ENCODE assay signal across 20 cellular contexts in genomic region chr12:10283028-10283427, GRCh38. TPM values are rescaled to one million over a fixed set of nuclear protein-coding genes. Genes with fewer than 3 reads are reported as not detected.
DNase-seq lines count a peak whose midpoint lies in the region; ATAC-seq and TF ChIP-seq lines count a peak whose summit lies in the region.
"Had no signal": no experiment of that assay in that cellular context is flagged by ENCODE, and none has a peak within 500 bp of the region (broad histone marks: within the 10 kb centered on the region; RNA-seq: fewer than 3 reads in every experiment).

No MANE protein-coding gene starts in this region.

- no peaks in the 10 kb centered on the region for H3K79me2 ChIP-seq in GM23248 (ENCODE audit: insufficient read depth)
- H3K79me2 ChIP-seq in PC-9 (ENCODE audit: low read depth): no peaks in the 10 kb centered on the region

- no peaks in the 10 kb centered on the region for H3K36me3 ChIP-seq in GM23248 (ENCODE audit: low read depth)
- H3K36me3 ChIP-seq in PC-9 (ENCODE audit: low read depth): no peaks in the 10 kb centered on the region
- H3K36me3 ChIP-seq: neutrophil, tibial nerve had no signal

- no peak overlapping the region for H2AFZ ChIP-seq in GM23248
- H2AFZ ChIP-seq in PC-9: peak overlapping the region; percentile 31; the same call in 1 of the 2 replicates

- BruUV-seq in PC-9 (replicated peaks; lab: Mats Ljungman, UMichigan) (no TSS peak), Calu3 (replicated peaks; lab: Mats Ljungman, UMichigan) (no TSS peak)

- peaks cover 6% of the 10 kb centered on the region for H3K36me3 Mint-ChIP-seq in natural killer cell treated with Interleukin-12 subunit alpha and Interleukin-12 subunit beta and Interleukin-15 and Interleukin-18, amount 100 ng/mL, for 72 hours
- H3K36me3 Mint-ChIP-seq in Calu3 (ENCODE audit: insufficient read depth, unreplicated experiment): no peaks in the 10 kb centered on the region
- H3K36me3 Mint-ChIP-seq: CD4-positive, alpha-beta memory T cell had no signal

- H3K4me3 ChIP-seq in GM23248 (no peak overlapping the region), PC-9 (no peak overlapping the region)
- H3K4me3 ChIP-seq: tibial nerve had no signal

- no peaks in the 10 kb centered on the region for H3F3A ChIP-seq in GM23248 (ENCODE audit: insufficient read depth)
- H3F3A ChIP-seq in PC-9 (ENCODE audit: insufficient read depth, low read depth): no peaks in the 10 kb centered on the region

- intact Hi-C loops in PC-9 (cut with micrococcal nuclease; ENCODE audit: unreplicated experiment): no loop called here
- intact Hi-C loops in Calu3 (cut with micrococcal nuclease; ENCODE audit: unreplicated experiment): no loop called here

- H3K9me3 Mint-ChIP-seq in natural killer cell treated with Interleukin-12 subunit alpha and Interleukin-12 subunit beta and Interleukin-15 and Interleukin-18, amount 100 ng/mL, for 72 hours: peaks cover 8% of the 10 kb centered on the region
- peaks cover 2% of the 10 kb centered on the region for H3K9me3 Mint-ChIP-seq in Calu3 (ENCODE audit: low read depth, unreplicated experiment)
- H3K9me3 Mint-ChIP-seq: activated CD8-positive, alpha-beta T cell treated with anti-CD3 and anti-CD28 coated beads for 36 hours; activated T-cell treated with anti-CD3 and anti-CD28 coated beads, Interleukin-2, amount 50 U/mL, for 24 hours had no signal

- peak overlapping the region; percentile 59 for H3K4me3 Mint-ChIP-seq in natural killer cell treated with Interleukin-12 subunit alpha and Interleukin-12 subunit beta and Interleukin-15 and Interleukin-18, amount 100 ng/mL, for 72 hours
- no peak overlapping the region for H3K4me3 Mint-ChIP-seq in Calu3 (ENCODE audit: low read depth, unreplicated experiment)
- H3K4me3 Mint-ChIP-seq: activated CD8-positive, alpha-beta T cell treated with anti-CD3 and anti-CD28 coated beads for 36 hours; activated T-cell treated with anti-CD3 and anti-CD28 coated beads, Interleukin-2, amount 50 U/mL, for 24 hours; CD4-positive, alpha-beta memory T cell had no signal

- no peak overlapping the region for H3K9ac ChIP-seq in GM23248

- H3K27ac ChIP-seq in GM23248 (no peak overlapping the region), PC-9 (no peak overlapping the region)
- H3K27ac ChIP-seq: epithelial cell of prostate, neutrophil, tibial nerve had no signal

- DNase-seq in GM23248 (peak; percentile 8), NCI-H1105 (lab: John Stamatoyannopoulos, UW) (peak; percentile 86), PC-9 (no peak), Calu3 (no peak)
- DNase-seq in natural killer cell treated with Interleukin-12 subunit alpha and Interleukin-12 subunit beta and Interleukin-15 and Interleukin-18, amount 100 ng/mL, for 72 hours (ENCODE audit: low spot score): no peak
- DNase-seq: activated CD8-positive, alpha-beta T cell treated with anti-CD3 and anti-CD28 coated beads for 36 hours; activated naive CD4-positive, alpha-beta T cell; activated T-cell treated with anti-CD3 and anti-CD28 coated beads, Interleukin-2, amount 50 U/mL, for 24 hours; CD4-positive, alpha-beta memory T cell; NCI-H1694; NCI-H526; PC-3; small intestine; stimulated activated naive CD8-positive, alpha-beta T cell treated with anti-CD3 and anti-CD28 coated beads, Interleukin-15, Interleukin-2, amounts not matched to agents 100 U/mL and 50 U/mL, for 24 hours had no signal

- no peak for TF ChIP-seq CTCF in PC-9 (conservative IDR thresholded peaks at IDR 0.05)
- no peak for TF ChIP-seq CTCF in Calu3 (IDR thresholded peaks at IDR 0.05; ENCODE audit: unreplicated experiment)

- in situ Hi-C loops in GM23248 (cut with MboI): no loop called here

- peaks cover 45 to 59% of the 10 kb centered on the region in 2 donors for H3K4me1 Mint-ChIP-seq in natural killer cell treated with Interleukin-12 subunit alpha and Interleukin-12 subunit beta and Interleukin-15 and Interleukin-18, amount 100 ng/mL, for 72 hours (ENCODE audit: low read depth in 2 of 2)
- H3K4me1 Mint-ChIP-seq in Calu3 (ENCODE audit: low read depth, unreplicated experiment): no peaks in the 10 kb centered on the region

- no peaks in the 10 kb centered on the region for H3K4me1 ChIP-seq in GM23248 (ENCODE audit: insufficient read depth)
- no peaks in the 10 kb centered on the region for H3K4me1 ChIP-seq in PC-9 (replicated peaks; ENCODE audit: insufficient read depth)
- H3K4me1 ChIP-seq: tibial nerve had no signal

- H3K27ac Mint-ChIP-seq in natural killer cell treated with Interleukin-12 subunit alpha and Interleukin-12 subunit beta and Interleukin-15 and Interleukin-18, amount 100 ng/mL, for 72 hours: peak overlapping the region; percentile 19 to 57
- no peak overlapping the region for H3K27ac Mint-ChIP-seq in Calu3 (ENCODE audit: unreplicated experiment)
- H3K27ac Mint-ChIP-seq: activated CD8-positive, alpha-beta T cell treated with anti-CD3 and anti-CD28 coated beads for 36 hours; activated T-cell treated with anti-CD3 and anti-CD28 coated beads, Interleukin-2, amount 50 U/mL, for 24 hours; CD4-positive, alpha-beta memory T cell had no signal

- H3K4me2 ChIP-seq in GM23248 (ENCODE audit: unreplicated experiment) (no peak overlapping the region), PC-9 (no peak overlapping the region)

- 30 to 32% methylated on average over 4 of the region's 4 CpGs for WGBS in GM23248 (ENCODE audit: low coverage in 1 of 2, low lambda C conversion rate in 2 of 2, missing lambda C conversion rate in 2 of 2), 2 experiments

- no peak for ATAC-seq in natural killer cell treated with Interleukin-12 subunit alpha and Interleukin-12 subunit beta and Interleukin-15 and Interleukin-18, amount 100 ng/mL, for 72 hours
- ATAC-seq in GM18868 (IDR thresholded peaks at IDR 0.05; ENCODE audit: unreplicated experiment) (no peak), HG03469 (IDR thresholded peaks at IDR 0.05; ENCODE audit: unreplicated experiment) (no peak)
- ATAC-seq: activated CD8-positive, alpha-beta T cell treated with anti-CD3 and anti-CD28 coated beads for 36 hours; PC-3; stimulated activated naive CD8-positive, alpha-beta T cell treated with anti-CD3 and anti-CD28 coated beads, Interleukin-15, Interleukin-2, amounts not matched to agents 100 U/mL and 50 U/mL, for 24 hours had no signal

- no peaks in the 10 kb centered on the region; the same call in 1 of the 2 replicates for H3K27me3 ChIP-seq in GM23248 (replicated peaks; ENCODE audit: insufficient read depth)
- no peaks in the 10 kb centered on the region for H3K27me3 ChIP-seq in PC-9 (ENCODE audit: insufficient read depth, low read depth)
- H3K27me3 ChIP-seq: neutrophil, tibial nerve had no signal

- POLR2A ChIA-PET in PC-9 (lab: Charles Lee; ENCODE audit: unreplicated experiment): no interaction called here

- H4K20me1 ChIP-seq in GM23248 (ENCODE audit: insufficient read depth) (no peaks in the 10 kb centered on the region), PC-9 (ENCODE audit: insufficient read depth) (no peaks in the 10 kb centered on the region)

- no peaks in the 10 kb centered on the region for H3K27me3 Mint-ChIP-seq in natural killer cell treated with Interleukin-12 subunit alpha and Interleukin-12 subunit beta and Interleukin-15 and Interleukin-18, amount 100 ng/mL, for 72 hours
- H3K27me3 Mint-ChIP-seq in Calu3 (ENCODE audit: unreplicated experiment): no peaks in the 10 kb centered on the region

- H3K9me2 ChIP-seq in GM23248 (ENCODE audit: insufficient read depth): no peaks in the 10 kb centered on the region
- no peaks in the 10 kb centered on the region; the same call in 1 of the 2 replicates for H3K9me2 ChIP-seq in PC-9 (ENCODE audit: insufficient read depth)

- no peaks in the 10 kb centered on the region for H3K9me3 ChIP-seq in GM23248 (ENCODE audit: low read depth)
- no peaks in the 10 kb centered on the region for H3K9me3 ChIP-seq in PC-9 (ENCODE audit: insufficient read depth, low read depth)
- H3K9me3 ChIP-seq: neutrophil, tibial nerve had no signal

- CTCF ChIA-PET in PC-9 (lab: Charles Lee): no interaction called here
- CTCF ChIA-PET in Calu3 (lab: Charles Lee): no interaction called here

RNA-seq across cellular contexts. Expression of gene KLRD1, which starts 24.6 kb away (rescaled TPM):
- total RNA-seq in GM23248 (2014; rRNA removed; shearing (Covaris generic)): 0.11 and 0.13 TPM in 2 replicates
- 0.01 and 0.25 TPM in 2 replicates for polyA plus RNA-seq in GM23248 (2016; fragmentation: Nextera tagmentation; extraction: Ambion mirVana)
- total RNA-seq in PC-9 (2021) (0.68 and 1.2 TPM in 2 replicates), Calu3 (2022) (0.14 TPM in 1 of 2 replicates, not detected in the other)
- 100 to 1,000 TPM in 1 of 2 donors, 10 to 100 TPM in 1; 58.2 to 197 TPM for total RNA-seq in natural killer cell treated with Interleukin-12 subunit alpha and Interleukin-12 subunit beta and Interleukin-15 and Interleukin-18, amount 100 ng/mL, for 72 hours
- total RNA-seq: PC-3, SK-MEL-5 had no signal

Comparison
In these comparisons a context has a peak if more than half of its experiments do, and no peak if none do; other contexts are left out.
1. DNase-seq: peak in GM23248 (single experiment) and NCI-H1105 (single experiment); none in PC-9 (0 of 2), natural killer cell treated with Interleukin-12 subunit alpha and Interleukin-12 subunit beta and Interleukin-15 and Interleukin-18, amount 100 ng/mL, for 72 hours (single experiment) and Calu3 (single experiment).
2. RNA of gene KLRD1, which starts 24.6 kb away (total RNA-seq): 58.2 to 197 TPM in natural killer cell treated with Interleukin-12 subunit alpha and Interleukin-12 subunit beta and Interleukin-15 and Interleukin-18, amount 100 ng/mL, for 72 hours; 0.68 to 1.2 TPM in PC-9, 0.14 TPM in Calu3 and 0.11 to 0.13 TPM in GM23248; every median in the first group is over 10 times any median in the second.